Comparison of ENCODE assay signal across 19 cellular contexts in the genomic region with DNA sequence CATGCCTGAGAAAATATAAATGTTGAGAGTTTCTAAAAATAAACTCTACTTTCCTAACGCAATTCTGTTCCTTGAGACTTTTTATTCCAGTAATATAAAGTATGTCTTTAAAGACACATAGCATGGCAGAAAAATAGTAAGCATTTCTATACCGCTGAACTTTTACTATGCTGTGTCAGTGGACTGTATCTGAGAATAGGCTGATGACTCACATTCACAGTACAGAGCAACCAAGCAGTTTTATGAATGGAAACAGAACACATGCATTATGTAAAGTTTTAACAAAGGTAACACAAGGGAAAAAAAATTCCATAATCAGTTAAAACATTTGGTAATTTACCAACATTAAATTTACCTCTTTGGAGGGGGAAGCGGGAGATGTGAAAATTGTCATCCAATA. TPM values are rescaled to one million over a fixed set of nuclear protein-coding genes. Genes with fewer than 3 reads are reported as not detected.
DNase-seq lines count a peak whose midpoint lies in the region; ATAC-seq and TF ChIP-seq lines count a peak whose summit lies in the region.
"Had no signal": no experiment of that assay in that cellular context is flagged by ENCODE, and none has a peak within 500 bp of the region (broad histone marks: within the 10 kb centered on the region; RNA-seq: fewer than 3 reads in every experiment).

No MANE protein-coding gene starts in this region.

- CTCF ChIA-PET in PC-9 (lab: Charles Lee): no interaction called here

- H2AFZ ChIP-seq in PC-9: no peak overlapping the region

- peaks cover 4% of the 10 kb centered on the region; the same call in 1 of the 2 replicates for H3K4me1 ChIP-seq in PC-9 (replicated peaks; ENCODE audit: insufficient read depth)
- H3K4me1 ChIP-seq in left lung: peaks cover 0 to 16% of the 10 kb centered on the region in 2 donors

- H3K4me3 ChIP-seq in PC-9 (no peak overlapping the region), choroid plexus epithelial cell (ENCODE audit: low read depth, low read length) (no peak overlapping the region), left lung (no peak overlapping the region)
- H3K4me3 ChIP-seq: BLaER1 treated with 17β-estradiol and CSF1 and Interleukin-3, amounts not matched to agents 10 nM and 100 nM; thoracic aorta had no signal

- H3K4me3 Mint-ChIP-seq in glutamatergic neuron (ENCODE audit: unreplicated experiment): no peak overlapping the region
- H3K4me3 Mint-ChIP-seq: naive B cell had no signal

- H3K79me2 ChIP-seq in PC-9 (ENCODE audit: low read depth): peaks cover 43% of the 10 kb centered on the region

- H3K4me1 Mint-ChIP-seq in glutamatergic neuron (ENCODE audit: low read depth, unreplicated experiment): no peaks in the 10 kb centered on the region

- no peaks in the 10 kb centered on the region; the same call in 1 of the 2 replicates for H4K20me1 ChIP-seq in PC-9 (ENCODE audit: insufficient read depth)

- intact Hi-C loops in PC-9 (cut with micrococcal nuclease; ENCODE audit: unreplicated experiment) (no loop called here), left lung (cut with DNase I) (no loop called here)

- DNase-seq in GM03348 (ENCODE audit: low spot score) (peak; percentile 10), PC-9 (no peak), choroid plexus epithelial cell (ENCODE audit: low read depth) (peak; percentile 64), left lung (no peak), glutamatergic neuron (no peak), NCI-H1694 (lab: John Stamatoyannopoulos, UW) (no peak)
- no peak for DNase-seq in stimulated activated naive CD4-positive, alpha-beta T cell treated with Interleukin-2 at 50 U/mL for 16 hours (lab: John Stamatoyannopoulos, UW)
- DNase-seq: activated CD4-positive, alpha-beta T cell treated with anti-CD3 and anti-CD28 coated beads, Interleukin-2, amount 50 U/mL, for 4 hours; DMS79; effector memory CD4-positive, alpha-beta T cell; hippocampal formation; naive B cell; NCI-H2029; T-helper 9 cell had no signal

- H3K9me3 Mint-ChIP-seq in glutamatergic neuron (ENCODE audit: unreplicated experiment): peaks cover 1% of the 10 kb centered on the region
- H3K9me3 Mint-ChIP-seq: naive B cell had no signal

- no peaks in the 10 kb centered on the region for H3K36me3 Mint-ChIP-seq in glutamatergic neuron (ENCODE audit: unreplicated experiment)
- H3K36me3 Mint-ChIP-seq: naive B cell had no signal

- no TSS peak for BruUV-seq in PC-9 (replicated peaks; lab: Mats Ljungman, UMichigan)

- TF ChIP-seq CTCF in PC-9 (conservative IDR thresholded peaks at IDR 0.05) (no peak), choroid plexus epithelial cell (conservative IDR thresholded peaks at IDR 0.05; ENCODE audit: low read depth, low read length) (no peak), left lung (IDR thresholded peaks at IDR 0.05) (no peak), glutamatergic neuron (IDR thresholded peaks at IDR 0.05; ENCODE audit: partially characterized antibody, unreplicated experiment) (no peak)

- H3K27ac ChIP-seq in PC-9 (peak overlapping the region; percentile 33; the same call in 1 of the 2 replicates), left lung (no peak overlapping the region)
- H3K27ac ChIP-seq: BLaER1 treated with 17β-estradiol and CSF1 and Interleukin-3, amounts not matched to agents 10 nM and 100 nM; thoracic aorta had no signal

- no peaks in the 10 kb centered on the region for H3K27me3 Mint-ChIP-seq in glutamatergic neuron (ENCODE audit: unreplicated experiment)
- H3K27me3 Mint-ChIP-seq: naive B cell had no signal

- H3K9me3 ChIP-seq in PC-9 (ENCODE audit: insufficient read depth, low read depth) (no peaks in the 10 kb centered on the region), left lung (no peaks in the 10 kb centered on the region)
- H3K9me3 ChIP-seq: thoracic aorta had no signal

- POLR2A ChIA-PET in PC-9 (lab: Charles Lee; ENCODE audit: unreplicated experiment): no interaction called here

- no peaks in the 10 kb centered on the region for H3K9me2 ChIP-seq in PC-9 (ENCODE audit: insufficient read depth)

- H3K36me3 ChIP-seq in PC-9 (ENCODE audit: low read depth): peaks cover 4% of the 10 kb centered on the region; the same call in 1 of the 2 replicates
- H3K36me3 ChIP-seq in left lung: peaks cover 0 to 8% of the 10 kb centered on the region in 2 donors
- H3K36me3 ChIP-seq: thoracic aorta had no signal

- peaks cover 9% of the 10 kb centered on the region; the same call in 1 of the 2 replicates for H3F3A ChIP-seq in PC-9 (ENCODE audit: insufficient read depth, low read depth)

- ATAC-seq in left lung: peak; percentile 41
- no peak for ATAC-seq in HG03469 (IDR thresholded peaks at IDR 0.05; ENCODE audit: unreplicated experiment)
- ATAC-seq: left lobe of liver, Right ventricle myocardium inferior had no signal

- no peak overlapping the region for H3K27ac Mint-ChIP-seq in glutamatergic neuron (ENCODE audit: unreplicated experiment)

- no peak overlapping the region for H3K4me2 ChIP-seq in PC-9

- H3K27me3 ChIP-seq in PC-9 (ENCODE audit: insufficient read depth, low read depth) (no peaks in the 10 kb centered on the region), left lung (no peaks in the 10 kb centered on the region)
- H3K27me3 ChIP-seq: BLaER1 treated with 17β-estradiol and CSF1 and Interleukin-3, amounts not matched to agents 10 nM and 100 nM had no signal

RNA-seq across cellular contexts. Expression of gene ZDHHC20, which starts 38.4 kb away (rescaled TPM):
- total RNA-seq in PC-9 (2021) (31.9 and 47.5 TPM in 2 replicates), left lung (100 to 1,000 TPM; 113 to 114 TPM), glutamatergic neuron (ENCODE audit: unreplicated experiment) (21.0 TPM)

Comparison
In these comparisons a context has a peak if more than half of its experiments do, and no peak if none do; other contexts are left out.
1. DNase-seq: peak in GM03348 (single experiment) and choroid plexus epithelial cell (single experiment); none in PC-9 (0 of 2), left lung (0 of 2), glutamatergic neuron (single experiment), stimulated activated naive CD4-positive, alpha-beta T cell treated with Interleukin-2 at 50 U/mL for 16 hours (single experiment) and NCI-H1694 (single experiment).